8 cellular contexts compared by ENCODE assay signal in genomic region chr17:75113798-75114551, GRCh38. TPM values are rescaled to one million over a fixed set of nuclear protein-coding genes. Genes with fewer than 3 reads are reported as not detected.
DNase-seq lines count a peak whose midpoint lies in the region; ATAC-seq, FAIRE-seq and TF ChIP-seq lines count a peak whose summit lies in the region.

No MANE protein-coding gene starts in this region.

- peaks cover 36% of the 10 kb centered on the region for H3K4me1 ChIP-seq in HepG2 (ENCODE audit: insufficient read depth, low read length)

- H3K36me3 ChIP-seq in HepG2 (replicated peaks in 1 of 2; ENCODE audit: control insufficient read depth in 1 of 2, insufficient read depth in 2 of 2, low read length in 2 of 2), result peaks cover 0 to 3% of the 10 kb centered on the region in 2 experiments; a peak in 3 of 5 replicates

- peaks cover 8% of the 10 kb centered on the region for H3K79me2 ChIP-seq in HepG2 (ENCODE audit: insufficient read depth, low read length)

- peak; percentile 38 for ATAC-seq in HG03432 (IDR thresholded peaks at IDR 0.05; ENCODE audit: unreplicated experiment)
- ATAC-seq in HepG2, result peak; percentile 74
- no peak for ATAC-seq in HG02973 (IDR thresholded peaks at IDR 0.05; ENCODE audit: unreplicated experiment)

- POLR2A ChIA-PET in HepG2 (lab: Yijun Ruan, JAX), result interaction anchor here (0.6 to 2.3 kb wide), 24 partner anchors 8 to 175 kb away, joined by 3 to 19 read pairs (median 4); partner anchors contain the start of genes GGA3, JPT1, NT5C and NUP85

- BruUV-seq in HepG2 (replicated peaks; lab: Mats Ljungman, UMichigan), result no TSS peak

- peak overlapping the region; percentile 48 for H3K4me2 ChIP-seq in HepG2 (ENCODE audit: low read depth, low read length)

- peak overlapping the region; percentile 7; the same call in 1 of the 2 replicates for H3K9ac ChIP-seq in HepG2 (ENCODE audit: insufficient read depth, low read depth, low read length)

- intact Hi-C loops in HepG2 (cut with micrococcal nuclease; ENCODE audit: unreplicated experiment), result loop anchor here (1.0 to 5.0 kb wide), 3 partner anchors 57 to 123 kb away; no protein-coding TSS in a partner anchor

- WGBS in HepG2 (ENCODE audit: low lambda C conversion rate), result 39% methylated on average over 21 of the region's 22 CpGs

- H3K27me3 ChIP-seq in HepG2 (ENCODE audit: control insufficient read depth in 1 of 2, insufficient read depth in 2 of 2, low read length in 2 of 2), result peaks cover 0 to under 1% of the 10 kb centered on the region in 2 experiments; a peak in 1 of 5 replicates

- no peaks in the 10 kb centered on the region for H3K9me3 ChIP-seq in HepG2 (ENCODE audit: low read length)

- H4K20me1 ChIP-seq in HepG2 (ENCODE audit: insufficient read depth, low read length), result no peaks in the 10 kb centered on the region

- H3K4me3 ChIP-seq in choroid plexus epithelial cell (ENCODE audit: low read depth, low read length) (peak overlapping the region; percentile 67), HepG2 (replicated peaks in 1 of 3; ENCODE audit: insufficient read depth in 1 of 3, low read depth in 2 of 3, low read length in 3 of 3) (no peak overlapping the region; a peak in 1 of 6 replicates)

- TF ChIP-seq EP300 in HepG2 (IDR thresholded peaks at IDR 0.05; ENCODE audit: low read depth in 2 of 2, low read length in 2 of 2), result 0 out of 4 replicates have a peak, but pooled peaks of 1 of the 2 experiments have one; percentile 12
- peak; percentile 55; the same call in 1 of the 2 replicates for TF ChIP-seq EP300 in HepG2 (CRISPR knock-in tag; IDR thresholded peaks at IDR 0.05; ENCODE audit: borderline replicate concordance)

- CTCF ChIA-PET in HepG2 (lab: Yijun Ruan, JAX; ENCODE audit: low intra/inter-chr PET ratio, low total read pairs), result interaction anchor here (1.0 to 2.4 kb wide), 8 partner anchors 10 to 125 kb away, joined by 3 to 26 read pairs (median 8); partner anchors contain the start of gene NT5C

- no peak overlapping the region for H2AFZ ChIP-seq in HepG2 (ENCODE audit: low read length)

- TF ChIP-seq RAD21 in HepG2 (CRISPR knock-in tag; IDR thresholded peaks at IDR 0.05), result peak; percentile 92

- peak; percentile 97 for FAIRE-seq in HepG2 (lab: Jason Lieb, UNC)

- TF ChIP-seq CTCF in choroid plexus epithelial cell (conservative IDR thresholded peaks at IDR 0.05; ENCODE audit: low read depth, low read length) (peak; percentile 95), HepG2 (CRISPR knock-in tag; IDR thresholded peaks at IDR 0.05) (peak; percentile 97)

- H3K27ac ChIP-seq in HepG2 (ENCODE audit: extremely low read length, insufficient read depth, low read length), result peak overlapping the region; percentile 19

- TF ChIP-seq POLR2A in HepG2 (IDR thresholded peaks at IDR 0.05; ENCODE audit: insufficient read depth in 1 of 2, low read depth in 2 of 2, low read length in 2 of 2), result no peak

- in situ Hi-C loops in HepG2 (cut with HindIII; ENCODE audit: extremely low pct_ligation_motif_present, low pct_unique_long_range_greater_than_20kb), result loop anchor here (5.0 kb wide), 1 partner anchor 298 kb away; no protein-coding TSS in a partner anchor

- peak; percentile 90 for DNase-seq in EH (ENCODE audit: low read depth)
- peak; percentile 92 for DNase-seq in NCI-H510A treated with DMSO at 0.1 percent for 48 hours (lab: John Stamatoyannopoulos, UW)
- peak; percentile 89 for DNase-seq in activated CD4-positive, alpha-beta T cell treated with anti-CD3 and anti-CD28 coated beads for 24 hours (ENCODE audit: low read depth in 2 of 2)
- peak; percentile 94 for DNase-seq in choroid plexus epithelial cell (ENCODE audit: low read depth)
- DNase-seq in HepG2 (ENCODE audit: low spot score), result peak; percentile 84
- peak; percentile 86 for DNase-seq in stimulated activated CD4-positive, alpha-beta T cell treated with anti-CD3 and anti-CD28 coated beads, Interleukin-2, amount 100 ng/mL, for 4 hours (ENCODE audit: low read depth)

RNA-seq across cellular contexts. Expression of gene ARMC7, which starts 4.2 kb away (rescaled TPM):
- total RNA-seq in HepG2 (2016; rRNA removed; fragmentation: Illumina TruSeq; extraction: Trizol), result 4.2 and 4.4 TPM in 2 replicates
- total RNA-seq in HepG2 (2016; cell fraction: cytosol; rRNA removed; fragmentation: Illumina TruSeq; extraction: Trizol; ENCODE audit: low read depth), result 1.8 TPM in 2 replicates
- 4.1 and 4.5 TPM in 2 replicates for total RNA-seq in HepG2 (2016; cell fraction: insoluble cytoplasmic fraction; rRNA removed; fragmentation: Illumina TruSeq; extraction: Trizol)
- total RNA-seq in HepG2 (2016; cell fraction: membrane; rRNA removed; fragmentation: Illumina TruSeq; extraction: Trizol), result 3.8 and 4.0 TPM in 2 replicates
- total RNA-seq in HepG2 (2016; cell fraction: nucleus; rRNA removed; fragmentation: Illumina TruSeq; extraction: Trizol), result 3.8 and 3.9 TPM in 2 replicates
- polyA plus RNA-seq in HepG2 (2011; rRNA removed), result 3.9 and 5.1 TPM in 2 replicates
- 4.8 TPM in 2 replicates for polyA plus RNA-seq in HepG2 (2011; cell fraction: cytosol; rRNA removed)
- 6.2 and 6.9 TPM in 2 replicates for polyA plus RNA-seq in HepG2 (2011; cell fraction: nucleus; rRNA removed)
- 6.6 and 10.2 TPM in 2 replicates for polyA plus RNA-seq in HepG2 (2012)
- polyA plus RNA-seq in HepG2 (2016; cell fraction: cytosol; fragmentation: Illumina TruSeq; extraction: Trizol; ENCODE audit: low read depth), result 2.1 and 2.2 TPM in 2 replicates
- polyA plus RNA-seq in HepG2 (2016; cell fraction: insoluble cytoplasmic fraction; fragmentation: Illumina TruSeq; extraction: Trizol; ENCODE audit: low read depth), result 8.6 and 11.0 TPM in 2 replicates
- polyA plus RNA-seq in HepG2 (2016; cell fraction: membrane; fragmentation: Illumina TruSeq; extraction: Trizol; ENCODE audit: low read depth), result 4.0 and 4.8 TPM in 2 replicates
- 7.7 and 8.7 TPM in 2 replicates for polyA plus RNA-seq in HepG2 (2016; cell fraction: nucleus; fragmentation: Illumina TruSeq; extraction: Trizol; ENCODE audit: insufficient read depth, low read depth)
- 9.1 and 17.2 TPM in 2 replicates for polyA minus RNA-seq in HepG2 (2011; rRNA and poly(A)+ RNA removed; ENCODE audit: low replicate concordance)
- polyA minus RNA-seq in HepG2 (2011; cell fraction: cytosol; rRNA and poly(A)+ RNA removed), result 4.5 and 4.6 TPM in 2 replicates
- 7.9 and 8.1 TPM in 2 replicates for polyA minus RNA-seq in HepG2 (2011; cell fraction: nucleus; rRNA and poly(A)+ RNA removed)

RNA-seq across cellular contexts. Expression of gene NT5C, which starts 17.6 kb away (rescaled TPM):
- 31.4 and 48.6 TPM in 2 replicates for total RNA-seq in HepG2 (2016; rRNA removed; fragmentation: Illumina TruSeq; extraction: Trizol)
- total RNA-seq in HepG2 (2016; cell fraction: cytosol; rRNA removed; fragmentation: Illumina TruSeq; extraction: Trizol; ENCODE audit: low read depth), result 21.9 and 22.5 TPM in 2 replicates
- 34.5 and 55.6 TPM in 2 replicates for total RNA-seq in HepG2 (2016; cell fraction: insoluble cytoplasmic fraction; rRNA removed; fragmentation: Illumina TruSeq; extraction: Trizol)
- 26.2 and 30.0 TPM in 2 replicates for total RNA-seq in HepG2 (2016; cell fraction: membrane; rRNA removed; fragmentation: Illumina TruSeq; extraction: Trizol)
- total RNA-seq in HepG2 (2016; cell fraction: nucleus; rRNA removed; fragmentation: Illumina TruSeq; extraction: Trizol), result 41.8 and 49.7 TPM in 2 replicates
- polyA plus RNA-seq in HepG2 (2011; rRNA removed), result 42.8 and 42.9 TPM in 2 replicates
- 24.5 and 47.2 TPM in 2 replicates for polyA plus RNA-seq in HepG2 (2011; cell fraction: cytosol; rRNA removed)
- polyA plus RNA-seq in HepG2 (2011; cell fraction: nucleus; rRNA removed), result 143 and 153 TPM in 2 replicates
- 22.5 and 24.0 TPM in 2 replicates for polyA plus RNA-seq in HepG2 (2012)
- 20.3 and 23.1 TPM in 2 replicates for polyA plus RNA-seq in HepG2 (2016; cell fraction: cytosol; fragmentation: Illumina TruSeq; extraction: Trizol; ENCODE audit: low read depth)
- 30.7 and 32.5 TPM in 2 replicates for polyA plus RNA-seq in HepG2 (2016; cell fraction: insoluble cytoplasmic fraction; fragmentation: Illumina TruSeq; extraction: Trizol; ENCODE audit: low read depth)
- 20.1 and 23.2 TPM in 2 replicates for polyA plus RNA-seq in HepG2 (2016; cell fraction: membrane; fragmentation: Illumina TruSeq; extraction: Trizol; ENCODE audit: low read depth)
- 95.9 and 100 TPM in 2 replicates for polyA plus RNA-seq in HepG2 (2016; cell fraction: nucleus; fragmentation: Illumina TruSeq; extraction: Trizol; ENCODE audit: insufficient read depth, low read depth)
- 14.0 and 27.7 TPM in 2 replicates for polyA minus RNA-seq in HepG2 (2011; rRNA and poly(A)+ RNA removed; ENCODE audit: low replicate concordance)
- 5.2 and 5.9 TPM in 2 replicates for polyA minus RNA-seq in HepG2 (2011; cell fraction: cytosol; rRNA and poly(A)+ RNA removed)
- 21.5 and 23.6 TPM in 2 replicates for polyA minus RNA-seq in HepG2 (2011; cell fraction: nucleus; rRNA and poly(A)+ RNA removed)

RNA-seq across cellular contexts. Expression of gene SLC16A5, which starts 26.2 kb away (rescaled TPM):
- 0.42 and 0.69 TPM in 2 replicates for total RNA-seq in HepG2 (2016; rRNA removed; fragmentation: Illumina TruSeq; extraction: Trizol)
- 0.20 TPM in 1 of 2 replicates, not detected in the other for total RNA-seq in HepG2 (2016; cell fraction: cytosol; rRNA removed; fragmentation: Illumina TruSeq; extraction: Trizol; ENCODE audit: low read depth)
- total RNA-seq in HepG2 (2016; cell fraction: insoluble cytoplasmic fraction; rRNA removed; fragmentation: Illumina TruSeq; extraction: Trizol), result 0.18 and 0.41 TPM in 2 replicates
- total RNA-seq in HepG2 (2016; cell fraction: membrane; rRNA removed; fragmentation: Illumina TruSeq; extraction: Trizol), result 0.41 and 0.56 TPM in 2 replicates
- 0.50 and 0.63 TPM in 2 replicates for total RNA-seq in HepG2 (2016; cell fraction: nucleus; rRNA removed; fragmentation: Illumina TruSeq; extraction: Trizol)
- 5.6 and 10.9 TPM in 2 replicates for polyA plus RNA-seq in HepG2 (2011; rRNA removed)
- polyA plus RNA-seq in HepG2 (2011; cell fraction: cytosol; rRNA removed), result 5.4 and 6.9 TPM in 2 replicates
- polyA plus RNA-seq in HepG2 (2011; cell fraction: nucleus; rRNA removed), result 29.9 and 34.7 TPM in 2 replicates
- polyA plus RNA-seq in HepG2 (2012), result 2.2 and 2.9 TPM in 2 replicates
- polyA plus RNA-seq in HepG2 (2016; cell fraction: cytosol; fragmentation: Illumina TruSeq; extraction: Trizol; ENCODE audit: low read depth), result 0.05 and 0.19 TPM in 2 replicates
- 0.27 and 0.41 TPM in 2 replicates for polyA plus RNA-seq in HepG2 (2016; cell fraction: insoluble cytoplasmic fraction; fragmentation: Illumina TruSeq; extraction: Trizol; ENCODE audit: low read depth)
- polyA plus RNA-seq in HepG2 (2016; cell fraction: membrane; fragmentation: Illumina TruSeq; extraction: Trizol; ENCODE audit: low read depth), result 0.14 and 0.18 TPM in 2 replicates
- 0.77 and 1.00 TPM in 2 replicates for polyA plus RNA-seq in HepG2 (2016; cell fraction: nucleus; fragmentation: Illumina TruSeq; extraction: Trizol; ENCODE audit: insufficient read depth, low read depth)
- 20.1 and 31.6 TPM in 2 replicates for polyA minus RNA-seq in HepG2 (2011; rRNA and poly(A)+ RNA removed; ENCODE audit: low replicate concordance)
- 4.4 and 5.7 TPM in 2 replicates for polyA minus RNA-seq in HepG2 (2011; cell fraction: cytosol; rRNA and poly(A)+ RNA removed)
- polyA minus RNA-seq in HepG2 (2011; cell fraction: nucleus; rRNA and poly(A)+ RNA removed), result 7.1 and 7.5 TPM in 2 replicates

RNA-seq across cellular contexts. Expression of gene JPT1, which starts 40.3 kb away (rescaled TPM):
- total RNA-seq in HepG2 (2016; rRNA removed; fragmentation: Illumina TruSeq; extraction: Trizol), result 237 and 256 TPM in 2 replicates
- total RNA-seq in HepG2 (2016; cell fraction: cytosol; rRNA removed; fragmentation: Illumina TruSeq; extraction: Trizol; ENCODE audit: low read depth), result 86.3 and 92.6 TPM in 2 replicates
- total RNA-seq in HepG2 (2016; cell fraction: insoluble cytoplasmic fraction; rRNA removed; fragmentation: Illumina TruSeq; extraction: Trizol), result 209 and 270 TPM in 2 replicates
- total RNA-seq in HepG2 (2016; cell fraction: membrane; rRNA removed; fragmentation: Illumina TruSeq; extraction: Trizol), result 67.0 and 88.4 TPM in 2 replicates
- 98.2 and 106 TPM in 2 replicates for total RNA-seq in HepG2 (2016; cell fraction: nucleus; rRNA removed; fragmentation: Illumina TruSeq; extraction: Trizol)
- 32.1 and 43.3 TPM in 2 replicates for polyA plus RNA-seq in HepG2 (2011; rRNA removed)
- polyA plus RNA-seq in HepG2 (2011; cell fraction: cytosol; rRNA removed), result 92.3 and 100 TPM in 2 replicates
- polyA plus RNA-seq in HepG2 (2011; cell fraction: nucleus; rRNA removed), result 38.5 and 41.1 TPM in 2 replicates
- polyA plus RNA-seq in HepG2 (2012), result 103 and 127 TPM in 2 replicates
- polyA plus RNA-seq in HepG2 (2016; cell fraction: cytosol; fragmentation: Illumina TruSeq; extraction: Trizol; ENCODE audit: low read depth), result 83.0 and 101 TPM in 2 replicates
- 221 and 271 TPM in 2 replicates for polyA plus RNA-seq in HepG2 (2016; cell fraction: insoluble cytoplasmic fraction; fragmentation: Illumina TruSeq; extraction: Trizol; ENCODE audit: low read depth)
- 58.3 and 84.5 TPM in 2 replicates for polyA plus RNA-seq in HepG2 (2016; cell fraction: membrane; fragmentation: Illumina TruSeq; extraction: Trizol; ENCODE audit: low read depth)
- 169 and 181 TPM in 2 replicates for polyA plus RNA-seq in HepG2 (2016; cell fraction: nucleus; fragmentation: Illumina TruSeq; extraction: Trizol; ENCODE audit: insufficient read depth, low read depth)
- polyA minus RNA-seq in HepG2 (2011; rRNA and poly(A)+ RNA removed; ENCODE audit: low replicate concordance), result 28.4 and 46.4 TPM in 2 replicates
- 50.6 and 65.7 TPM in 2 replicates for polyA minus RNA-seq in HepG2 (2011; cell fraction: cytosol; rRNA and poly(A)+ RNA removed)
- polyA minus RNA-seq in HepG2 (2011; cell fraction: nucleus; rRNA and poly(A)+ RNA removed), result 30.4 and 32.2 TPM in 2 replicates
